9 cellular contexts compared by ENCODE assay signal in genomic region chr11:2380807-2381350, GRCh38. TPM values are rescaled to one million over a fixed set of nuclear protein-coding genes. Genes with fewer than 3 reads are reported as not detected.
A peak's percentile ranks its signal among the peaks of the same experiment; 100 is the strongest.
DNase-seq lines count a peak whose midpoint lies in the region; TF ChIP-seq lines count a peak whose summit lies in the region.
"Had no signal": no experiment of that assay in that cellular context is flagged by ENCODE, and none has a peak within 500 bp of the region (broad histone marks: within the 10 kb centered on the region; RNA-seq: fewer than 3 reads in every experiment).

No MANE protein-coding gene starts in this region.

- no peak for TF ChIP-seq POLR2A in uterus (IDR thresholded peaks at IDR 0.05)

- intact Hi-C loops in dendritic cell treated with granulocyte-macrophage colony-stimulating factor and Interleukin-4, amounts not matched to agents 40 ng/mL and 50 ng/mL, for 4 days (cut with micrococcal nuclease), result loop anchor here (2.0 kb wide), 1 partner anchor 20 kb away; the partner anchor contains the start of gene TSSC4
- intact Hi-C loops in uterus (cut with DNase I; ENCODE audit: low total_unique reads), result no loop called here
- intact Hi-C loops in activated T-helper 1 cell treated with anti-CD3 and anti-CD28 coated beads, Interleukin-12 subunit alpha, Interleukin-12 subunit beta, Interleukin-2, Interleukin-4 antibody, amounts not matched to agents 30 ng/mL and 10 ng/mL and 1 ng/mL, durations not matched to agents 14 hours and 24 hours and 36 hours (cut with micrococcal nuclease), result no loop called here

- TF ChIP-seq CTCF in uterus (IDR thresholded peaks at IDR 0.05), result no peak

- H3K4me3 Mint-ChIP-seq in activated naive CD4-positive, alpha-beta T cell treated with anti-CD3 and anti-CD28 coated beads, Interleukin-2, amount 50 U/mL, for 24 hours, result peak overlapping the region; percentile 23
- no peak overlapping the region for H3K4me3 Mint-ChIP-seq in activated naive CD4-positive, alpha-beta T cell treated with anti-CD3 and anti-CD28 coated beads, Interleukin-2, amount 10 ng/mL, durations not matched to agents 7 days and 5 days
- peak overlapping the region; percentile 71 for H3K4me3 Mint-ChIP-seq in dendritic cell treated with granulocyte-macrophage colony-stimulating factor and Interleukin-4, amounts not matched to agents 40 ng/mL and 50 ng/mL, for 4 days
- no peak overlapping the region for H3K4me3 Mint-ChIP-seq in activated T-helper 1 cell treated with anti-CD3 and anti-CD28 coated beads, Interleukin-12 subunit alpha, Interleukin-12 subunit beta, Interleukin-2, Interleukin-4 antibody, amounts not matched to agents 30 ng/mL and 10 ng/mL and 1 ng/mL, durations not matched to agents 14 hours and 24 hours and 36 hours

- CTCF ChIA-PET in activated naive CD4-positive, alpha-beta T cell treated with anti-CD3 and anti-CD28 coated beads, Interleukin-2, amount 10 ng/mL, durations not matched to agents 7 days and 5 days (lab: Charles Lee), result interaction anchor here (1.4 kb wide), 1 partner anchor 186 kb away, joined by 3 read pairs; no protein-coding TSS in a partner anchor

- H3K27ac Mint-ChIP-seq in activated naive CD4-positive, alpha-beta T cell treated with anti-CD3 and anti-CD28 coated beads, Interleukin-2, amount 50 U/mL, for 24 hours, result peak overlapping the region; percentile 12
- no peak overlapping the region for H3K27ac Mint-ChIP-seq in activated naive CD4-positive, alpha-beta T cell treated with anti-CD3 and anti-CD28 coated beads, Interleukin-2, amount 10 ng/mL, durations not matched to agents 7 days and 5 days
- H3K27ac Mint-ChIP-seq in dendritic cell treated with granulocyte-macrophage colony-stimulating factor and Interleukin-4, amounts not matched to agents 40 ng/mL and 50 ng/mL, for 4 days, result peak overlapping the region; percentile 88
- no peak overlapping the region for H3K27ac Mint-ChIP-seq in activated T-helper 1 cell treated with anti-CD3 and anti-CD28 coated beads, Interleukin-12 subunit alpha, Interleukin-12 subunit beta, Interleukin-2, Interleukin-4 antibody, amounts not matched to agents 30 ng/mL and 10 ng/mL and 1 ng/mL, durations not matched to agents 14 hours and 24 hours and 36 hours

- no peak for DNase-seq in activated naive CD4-positive, alpha-beta T cell treated with anti-CD3 and anti-CD28 coated beads, Interleukin-2, amount 10 ng/mL, durations not matched to agents 7 days and 5 days
- DNase-seq in midbrain (lab: John Stamatoyannopoulos, UW), result peak; percentile 57
- DNase-seq in uterus, result peak; percentile 56 to 61
- DNase-seq in SW 1271 (lab: John Stamatoyannopoulos, UW), result no peak
- DNase-seq in activated T-helper 1 cell treated with anti-CD3 and anti-CD28 coated beads, Interleukin-12 subunit alpha, Interleukin-12 subunit beta, Interleukin-2, Interleukin-4 antibody, amounts not matched to agents 30 ng/mL and 10 ng/mL and 1 ng/mL, durations not matched to agents 14 hours and 24 hours and 36 hours (ENCODE audit: low spot score), result no peak
- DNase-seq in KG1 (lab: John Stamatoyannopoulos, UW), result no peak
- DNase-seq: SHP77 treated with DMSO at 0.1 percent for 48 hours had no signal

- no peaks in the 10 kb centered on the region for H3K27me3 ChIP-seq in uterus

- no peaks in the 10 kb centered on the region for H3K36me3 Mint-ChIP-seq in activated naive CD4-positive, alpha-beta T cell treated with anti-CD3 and anti-CD28 coated beads, Interleukin-2, amount 50 U/mL, for 24 hours
- H3K36me3 Mint-ChIP-seq in activated naive CD4-positive, alpha-beta T cell treated with anti-CD3 and anti-CD28 coated beads, Interleukin-2, amount 10 ng/mL, durations not matched to agents 7 days and 5 days, result peaks cover 9% of the 10 kb centered on the region
- peaks cover 47% of the 10 kb centered on the region for H3K36me3 Mint-ChIP-seq in dendritic cell treated with granulocyte-macrophage colony-stimulating factor and Interleukin-4, amounts not matched to agents 40 ng/mL and 50 ng/mL, for 4 days (ENCODE audit: low read depth)
- peaks cover 7% of the 10 kb centered on the region for H3K36me3 Mint-ChIP-seq in activated T-helper 1 cell treated with anti-CD3 and anti-CD28 coated beads, Interleukin-12 subunit alpha, Interleukin-12 subunit beta, Interleukin-2, Interleukin-4 antibody, amounts not matched to agents 30 ng/mL and 10 ng/mL and 1 ng/mL, durations not matched to agents 14 hours and 24 hours and 36 hours (ENCODE audit: low read depth)

- H3K9me3 ChIP-seq in uterus, result no peaks in the 10 kb centered on the region

- peaks cover 47% of the 10 kb centered on the region for H3K4me1 Mint-ChIP-seq in activated naive CD4-positive, alpha-beta T cell treated with anti-CD3 and anti-CD28 coated beads, Interleukin-2, amount 50 U/mL, for 24 hours
- peaks cover 51% of the 10 kb centered on the region for H3K4me1 Mint-ChIP-seq in activated naive CD4-positive, alpha-beta T cell treated with anti-CD3 and anti-CD28 coated beads, Interleukin-2, amount 10 ng/mL, durations not matched to agents 7 days and 5 days
- H3K4me1 Mint-ChIP-seq in dendritic cell treated with granulocyte-macrophage colony-stimulating factor and Interleukin-4, amounts not matched to agents 40 ng/mL and 50 ng/mL, for 4 days (ENCODE audit: low read depth), result peaks cover 85% of the 10 kb centered on the region
- peaks cover 23% of the 10 kb centered on the region for H3K4me1 Mint-ChIP-seq in activated T-helper 1 cell treated with anti-CD3 and anti-CD28 coated beads, Interleukin-12 subunit alpha, Interleukin-12 subunit beta, Interleukin-2, Interleukin-4 antibody, amounts not matched to agents 30 ng/mL and 10 ng/mL and 1 ng/mL, durations not matched to agents 14 hours and 24 hours and 36 hours (ENCODE audit: low read depth)

- H3K4me3 ChIP-seq in uterus, result peak overlapping the region; percentile 1 to 77

- H3K36me3 ChIP-seq in uterus, result no peaks in the 10 kb centered on the region

- no peaks in the 10 kb centered on the region for H3K27me3 Mint-ChIP-seq in activated naive CD4-positive, alpha-beta T cell treated with anti-CD3 and anti-CD28 coated beads, Interleukin-2, amount 50 U/mL, for 24 hours
- H3K27me3 Mint-ChIP-seq in activated naive CD4-positive, alpha-beta T cell treated with anti-CD3 and anti-CD28 coated beads, Interleukin-2, amount 10 ng/mL, durations not matched to agents 7 days and 5 days, result peaks cover 7% of the 10 kb centered on the region
- peaks cover 9% of the 10 kb centered on the region for H3K27me3 Mint-ChIP-seq in dendritic cell treated with granulocyte-macrophage colony-stimulating factor and Interleukin-4, amounts not matched to agents 40 ng/mL and 50 ng/mL, for 4 days
- H3K27me3 Mint-ChIP-seq in activated T-helper 1 cell treated with anti-CD3 and anti-CD28 coated beads, Interleukin-12 subunit alpha, Interleukin-12 subunit beta, Interleukin-2, Interleukin-4 antibody, amounts not matched to agents 30 ng/mL and 10 ng/mL and 1 ng/mL, durations not matched to agents 14 hours and 24 hours and 36 hours (ENCODE audit: insufficient read depth), result no peaks in the 10 kb centered on the region

- no peaks in the 10 kb centered on the region for H3K9me3 Mint-ChIP-seq in activated naive CD4-positive, alpha-beta T cell treated with anti-CD3 and anti-CD28 coated beads, Interleukin-2, amount 50 U/mL, for 24 hours
- no peaks in the 10 kb centered on the region for H3K9me3 Mint-ChIP-seq in activated naive CD4-positive, alpha-beta T cell treated with anti-CD3 and anti-CD28 coated beads, Interleukin-2, amount 10 ng/mL, durations not matched to agents 7 days and 5 days
- H3K9me3 Mint-ChIP-seq in dendritic cell treated with granulocyte-macrophage colony-stimulating factor and Interleukin-4, amounts not matched to agents 40 ng/mL and 50 ng/mL, for 4 days, result no peaks in the 10 kb centered on the region
- H3K9me3 Mint-ChIP-seq in activated T-helper 1 cell treated with anti-CD3 and anti-CD28 coated beads, Interleukin-12 subunit alpha, Interleukin-12 subunit beta, Interleukin-2, Interleukin-4 antibody, amounts not matched to agents 30 ng/mL and 10 ng/mL and 1 ng/mL, durations not matched to agents 14 hours and 24 hours and 36 hours, result no peaks in the 10 kb centered on the region

- H3K27ac ChIP-seq in uterus, result peak overlapping the region; percentile 91 to 99

- peaks cover 35 to 57% of the 10 kb centered on the region in 2 donors for H3K4me1 ChIP-seq in uterus

RNA-seq across cellular contexts. Expression of gene CD81, which starts 3.8 kb away (rescaled TPM):
- total RNA-seq in uterus, result 100 to 1,000 TPM; 394 to 852 (median 626) TPM
- total RNA-seq in activated T-helper 1 cell treated with anti-CD3 and anti-CD28 coated beads, Interleukin-12 subunit alpha, Interleukin-12 subunit beta, Interleukin-2, Interleukin-4 antibody, amounts not matched to agents 30 ng/mL and 10 ng/mL and 1 ng/mL, durations not matched to agents 14 hours and 24 hours and 36 hours, result 236 and 247 TPM in 2 replicates

RNA-seq across cellular contexts. Expression of gene TSSC4, which starts 19.7 kb away (rescaled TPM):
- total RNA-seq in uterus, result 10 to 100 TPM; 11.0 to 66.5 (median 26.2) TPM
- 70.8 and 76.4 TPM in 2 replicates for total RNA-seq in activated T-helper 1 cell treated with anti-CD3 and anti-CD28 coated beads, Interleukin-12 subunit alpha, Interleukin-12 subunit beta, Interleukin-2, Interleukin-4 antibody, amounts not matched to agents 30 ng/mL and 10 ng/mL and 1 ng/mL, durations not matched to agents 14 hours and 24 hours and 36 hours

Comparison
In these comparisons a context has a peak if more than half of its experiments do, and no peak if none do; other contexts are left out.
1. H3K27ac Mint-ChIP-seq: peak in activated naive CD4-positive, alpha-beta T cell treated with anti-CD3 and anti-CD28 coated beads, Interleukin-2, amount 50 U/mL, for 24 hours (single experiment) and dendritic cell treated with granulocyte-macrophage colony-stimulating factor and Interleukin-4, amounts not matched to agents 40 ng/mL and 50 ng/mL, for 4 days (single experiment); none in activated naive CD4-positive, alpha-beta T cell treated with anti-CD3 and anti-CD28 coated beads, Interleukin-2, amount 10 ng/mL, durations not matched to agents 7 days and 5 days (single experiment) and activated T-helper 1 cell treated with anti-CD3 and anti-CD28 coated beads, Interleukin-12 subunit alpha, Interleukin-12 subunit beta, Interleukin-2, Interleukin-4 antibody, amounts not matched to agents 30 ng/mL and 10 ng/mL and 1 ng/mL, durations not matched to agents 14 hours and 24 hours and 36 hours (single experiment).
2. H3K4me3 Mint-ChIP-seq: peak in activated naive CD4-positive, alpha-beta T cell treated with anti-CD3 and anti-CD28 coated beads, Interleukin-2, amount 50 U/mL, for 24 hours (single experiment) and dendritic cell treated with granulocyte-macrophage colony-stimulating factor and Interleukin-4, amounts not matched to agents 40 ng/mL and 50 ng/mL, for 4 days (single experiment); none in activated naive CD4-positive, alpha-beta T cell treated with anti-CD3 and anti-CD28 coated beads, Interleukin-2, amount 10 ng/mL, durations not matched to agents 7 days and 5 days (single experiment) and activated T-helper 1 cell treated with anti-CD3 and anti-CD28 coated beads, Interleukin-12 subunit alpha, Interleukin-12 subunit beta, Interleukin-2, Interleukin-4 antibody, amounts not matched to agents 30 ng/mL and 10 ng/mL and 1 ng/mL, durations not matched to agents 14 hours and 24 hours and 36 hours (single experiment).
3. DNase-seq: peak in midbrain (single experiment) and uterus (2 of 2); none in activated naive CD4-positive, alpha-beta T cell treated with anti-CD3 and anti-CD28 coated beads, Interleukin-2, amount 10 ng/mL, durations not matched to agents 7 days and 5 days (single experiment), SW 1271 (0 of 2), activated T-helper 1 cell treated with anti-CD3 and anti-CD28 coated beads, Interleukin-12 subunit alpha, Interleukin-12 subunit beta, Interleukin-2, Interleukin-4 antibody, amounts not matched to agents 30 ng/mL and 10 ng/mL and 1 ng/mL, durations not matched to agents 14 hours and 24 hours and 36 hours (single experiment) and KG1 (single experiment).